In the genomic region with DNA sequence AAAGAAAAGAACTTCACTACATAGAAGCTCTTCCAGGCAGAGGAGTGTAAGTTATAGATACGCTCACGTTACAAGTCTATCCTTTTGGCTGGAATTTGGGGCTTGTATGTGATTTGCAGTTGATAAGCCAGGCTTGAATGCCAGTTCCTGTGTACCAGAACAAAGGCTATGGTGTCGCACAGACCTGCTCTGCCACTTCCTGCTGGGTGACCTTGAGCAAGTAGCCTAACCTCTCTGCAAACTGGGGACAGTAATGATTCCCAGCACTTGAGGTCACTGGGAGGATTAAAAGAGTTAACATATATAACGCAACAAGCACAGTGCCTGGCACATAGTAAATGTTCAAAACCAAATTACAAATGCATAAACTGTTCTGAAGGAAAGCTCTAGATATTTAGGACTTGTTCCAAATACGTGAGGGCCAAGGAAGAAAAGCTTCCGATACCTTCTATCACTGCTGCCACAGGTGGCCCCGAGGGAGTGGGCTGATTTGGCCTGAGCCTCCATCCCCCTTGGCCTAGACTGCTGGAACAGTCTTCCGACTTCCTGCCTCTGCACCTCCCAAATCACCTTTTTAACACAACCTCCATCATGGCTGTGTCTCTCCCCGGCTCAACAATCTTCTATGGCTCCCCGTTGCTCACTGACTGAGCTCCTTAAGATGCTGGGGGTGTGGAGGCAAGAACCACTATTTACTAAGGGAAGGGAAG, we compare ENCODE assay signal across 10 cellular contexts. TPM values are rescaled to one million over a fixed set of nuclear protein-coding genes. Genes with fewer than 3 reads are reported as not detected.
DNase-seq lines count a peak whose midpoint lies in the region; ATAC-seq and TF ChIP-seq lines count a peak whose summit lies in the region.
"Had no signal": no experiment of that assay in that cellular context is flagged by ENCODE, and none has a peak within 500 bp of the region (broad histone marks: within the 10 kb centered on the region; RNA-seq: fewer than 3 reads in every experiment).

No MANE protein-coding gene starts in this region.

- H3K9ac ChIP-seq in MM.1S (ENCODE audit: low read length), result peak overlapping the region; percentile 64; the same call in 1 of the 2 replicates
- no peak overlapping the region for H3K9ac ChIP-seq in Karpas-422 (ENCODE audit: low read length)

- TF ChIP-seq CTCF in MM.1S (IDR thresholded peaks at IDR 0.05; ENCODE audit: low read length) (no peak), body of pancreas (IDR thresholded peaks at IDR 0.05) (no peak), neural crest cell (conservative IDR thresholded peaks at IDR 0.05) (no peak), heart right ventricle (IDR thresholded peaks at IDR 0.05) (no peak)

- no peaks in the 10 kb centered on the region for H4K20me1 ChIP-seq in MM.1S (ENCODE audit: insufficient read depth, low read length)
- H4K20me1 ChIP-seq in Karpas-422 (ENCODE audit: insufficient read depth, low read depth, low read length), result no peaks in the 10 kb centered on the region

- H3K36me3 ChIP-seq in MM.1S (replicated peaks; ENCODE audit: insufficient read depth, low read length) (no peaks in the 10 kb centered on the region), body of pancreas (replicated peaks in 1 of 2; ENCODE audit: insufficient read depth in 1 of 2, low read depth in 2 of 2) (no peaks in the 10 kb centered on the region), Karpas-422 (ENCODE audit: insufficient read depth, low read length) (no peaks in the 10 kb centered on the region), heart right ventricle (no peaks in the 10 kb centered on the region)
- H3K36me3 ChIP-seq: left lung had no signal

- no peak overlapping the region for H3K27ac Mint-ChIP-seq in neural crest cell (ENCODE audit: unreplicated experiment)

- no peaks in the 10 kb centered on the region for H3K79me2 ChIP-seq in MM.1S (ENCODE audit: low read length)
- no peaks in the 10 kb centered on the region for H3K79me2 ChIP-seq in Karpas-422 (ENCODE audit: low read length)

- peak overlapping the region; percentile 69 for H3K4me2 ChIP-seq in MM.1S (ENCODE audit: low read depth, low read length)
- H3K4me2 ChIP-seq in Karpas-422 (ENCODE audit: low read depth, low read length, poor library complexity, severe bottlenecking), result no peak overlapping the region

- intact Hi-C loops in body of pancreas (cut with DNase I), result no loop called here
- intact Hi-C loops in heart right ventricle (cut with DNase I), result no loop called here

- H3F3A ChIP-seq in MM.1S (ENCODE audit: insufficient read depth, low read length), result peaks cover 29% of the 10 kb centered on the region

- H3K27me3 Mint-ChIP-seq in neural crest cell (ENCODE audit: low read depth), result peaks cover 34% of the 10 kb centered on the region

- no peak for TF ChIP-seq POLR2A in body of pancreas (IDR thresholded peaks at IDR 0.05)

- H3K4me1 Mint-ChIP-seq in neural crest cell, result peaks cover 19% of the 10 kb centered on the region

- peak; percentile 42 for ATAC-seq in body of pancreas
- ATAC-seq in HG02759 (IDR thresholded peaks at IDR 0.05; ENCODE audit: unreplicated experiment), result no peak
- no peak for ATAC-seq in heart right ventricle

- H3K27ac ChIP-seq in MM.1S (ENCODE audit: low read length) (peak overlapping the region; percentile 99), body of pancreas (peak overlapping the region in 3 of 4 donors; percentile 47 to 66 (median 48)), Karpas-422 (ENCODE audit: low read length) (no peak overlapping the region), heart right ventricle (peak overlapping the region in 1 of 10 donors; percentile 63)

- DNase-seq in DMS53 (lab: John Stamatoyannopoulos, UW), result peak; percentile 40
- DNase-seq in MM.1S, result peak; percentile 23
- DNase-seq in body of pancreas, result peak in 2 of 4 donors; percentile 12 to 26
- DNase-seq in neural crest cell (ENCODE audit: low read depth, low spot score), result no peak
- DNase-seq in Karpas-422, result no peak
- no peak for DNase-seq in heart right ventricle
- DNase-seq in activated CD8-positive, alpha-beta memory T cell treated with anti-CD3 and anti-CD28 coated beads for 24 hours, result no peak
- DNase-seq: Kasumi-1 had no signal

- H3K9me2 ChIP-seq in MM.1S (replicated peaks; ENCODE audit: insufficient read depth, low read length) (no peaks in the 10 kb centered on the region), Karpas-422 (replicated peaks; ENCODE audit: insufficient read depth, low read length) (no peaks in the 10 kb centered on the region)

- H3K4me3 ChIP-seq in MM.1S (ENCODE audit: low read length), result no peak overlapping the region
- H3K4me3 ChIP-seq in body of pancreas, result no peak overlapping the region
- no peak overlapping the region for H3K4me3 ChIP-seq in Karpas-422 (ENCODE audit: low read length)
- H3K4me3 ChIP-seq in heart right ventricle, result no peak overlapping the region

- no peaks in the 10 kb centered on the region for H3K9me3 ChIP-seq in MM.1S (replicated peaks; ENCODE audit: insufficient read depth, low read length)
- no peaks in the 10 kb centered on the region for H3K9me3 ChIP-seq in body of pancreas
- no peaks in the 10 kb centered on the region for H3K9me3 ChIP-seq in Karpas-422 (ENCODE audit: low read length)
- no peaks in the 10 kb centered on the region for H3K9me3 ChIP-seq in heart right ventricle
- H3K9me3 ChIP-seq: left lung had no signal

- H2AFZ ChIP-seq in MM.1S (ENCODE audit: low read length) (peak overlapping the region; percentile 26), Karpas-422 (ENCODE audit: low read length) (no peak overlapping the region)

- 35 to 39% methylated on average over 6 to 10 of the region's 10 CpGs for WGBS in body of pancreas, 2 donors
- WGBS in heart right ventricle, 2 donors, result 84 to 86% methylated on average over 10 of the region's 10 CpGs

- H3K4me1 ChIP-seq in MM.1S (ENCODE audit: low read length) (peaks cover 41% of the 10 kb centered on the region), body of pancreas (peaks cover 23% of the 10 kb centered on the region), Karpas-422 (ENCODE audit: low read length) (peaks cover 25% of the 10 kb centered on the region), heart right ventricle (peaks cover 0 to 49% (median 4%) of the 10 kb centered on the region in 9 donors)

- H3K36me3 Mint-ChIP-seq in neural crest cell (ENCODE audit: low read depth), result peaks cover 3% of the 10 kb centered on the region

- no peaks in the 10 kb centered on the region for H3K9me3 Mint-ChIP-seq in neural crest cell

- H3K4me3 Mint-ChIP-seq in neural crest cell, result peak overlapping the region; percentile 89

- no peaks in the 10 kb centered on the region for H3K27me3 ChIP-seq in MM.1S (replicated peaks; ENCODE audit: insufficient read depth, low read length)
- no peaks in the 10 kb centered on the region for H3K27me3 ChIP-seq in body of pancreas
- no peaks in the 10 kb centered on the region for H3K27me3 ChIP-seq in Karpas-422 (ENCODE audit: low read length)
- peaks cover 0 to 24% (median 6%) of the 10 kb centered on the region in 7 donors for H3K27me3 ChIP-seq in heart right ventricle

RNA-seq across cellular contexts. Expression of a gene that starts 1.3 kb away (rescaled TPM):
- total RNA-seq in body of pancreas, result 1 to 10 TPM in 1 of 2 donors, not detected in 1; 2.6 TPM
- total RNA-seq in neural crest cell, result 0.32 and 0.40 TPM in 2 replicates
- not detected in 2 replicates for total RNA-seq in Karpas-422 (2014; rRNA removed; shearing (Covaris generic); ENCODE audit: low replicate concordance)
- total RNA-seq in heart right ventricle, result 1 to 10 TPM in 1 of 10 donors, under 1 TPM in 3, not detected in 6; 0.35 to 1.7 (median 0.36) TPM
- polyA plus RNA-seq in heart right ventricle, result under 1 TPM in 1 of 2 donors, not detected in 1; 0.12 TPM

RNA-seq across cellular contexts. Expression of a gene that starts 34.3 kb away (rescaled TPM):
- total RNA-seq in body of pancreas, result 100 to 1,000 TPM; 497 to 592 TPM
- total RNA-seq in neural crest cell, result 2,047 and 2,088 TPM in 2 replicates
- total RNA-seq in Karpas-422 (2014; rRNA removed; shearing (Covaris generic); ENCODE audit: low replicate concordance), result 1,763 and 3,006 TPM in 2 replicates
- total RNA-seq in heart right ventricle, result 1,000 to 10,000 TPM; 1,035 to 1,338 (median 1,072) TPM
- polyA plus RNA-seq in heart right ventricle, result 1,000 to 10,000 TPM; 1,899 to 6,428 TPM

Comparison
In these comparisons a context has a peak if more than half of its experiments do, and no peak if none do; other contexts are left out.
1. DNase-seq: peak in DMS53 (single experiment) and MM.1S (single experiment); none in neural crest cell (single experiment), Karpas-422 (single experiment), heart right ventricle (0 of 2) and activated CD8-positive, alpha-beta memory T cell treated with anti-CD3 and anti-CD28 coated beads for 24 hours (single experiment).